In the genomic region with DNA sequence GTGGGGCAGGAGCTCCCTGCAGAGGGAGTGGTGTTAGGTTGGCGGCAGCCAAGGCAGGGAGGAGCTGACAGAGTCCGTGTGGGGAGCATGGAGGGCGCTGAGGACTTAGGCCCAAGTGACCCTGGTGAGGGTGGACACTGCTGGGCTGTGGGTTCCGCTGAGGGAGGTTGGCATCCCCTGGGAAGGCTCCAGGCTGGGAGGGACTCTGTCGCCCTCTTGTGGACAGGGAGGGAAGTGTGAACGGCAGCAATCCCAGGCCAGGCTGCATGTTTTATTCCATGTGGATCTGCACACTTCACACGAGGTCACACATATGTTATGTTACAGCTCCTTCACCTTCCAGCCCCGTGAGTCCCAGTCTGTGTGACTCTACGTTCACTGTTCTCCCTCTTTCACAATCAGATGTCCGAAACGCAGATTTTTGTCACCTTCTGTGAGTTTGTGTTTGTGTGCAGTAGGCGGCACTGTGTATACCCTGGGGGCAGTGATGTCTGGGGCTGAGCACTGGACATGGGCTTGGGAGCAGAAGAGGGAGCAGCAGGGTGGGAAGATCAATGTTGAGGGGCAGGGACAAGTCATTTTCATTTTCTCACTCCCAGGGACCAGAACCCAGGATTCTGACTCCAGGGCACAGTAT, we compare ENCODE assay signal across 11 cellular contexts. TPM values are rescaled to one million over a fixed set of nuclear protein-coding genes. Genes with fewer than 3 reads are reported as not detected.
DNase-seq lines count a peak whose midpoint lies in the region; ATAC-seq and TF ChIP-seq lines count a peak whose summit lies in the region.
"Not testable (repeated sequence)": the region's sequence is repeated elsewhere in the genome, so short reads cannot be mapped to it uniquely, and the experiment has no call there.
"Had no signal": no experiment of that assay in that cellular context is flagged by ENCODE, and none has a peak within 500 bp of the region (broad histone marks: within the 10 kb centered on the region; RNA-seq: fewer than 3 reads in every experiment).

No MANE protein-coding gene starts in this region.

- TF ChIP-seq POLR2A in testis (IDR thresholded peaks at IDR 0.05): not testable (repeated sequence)

- in situ Hi-C loops in astrocyte of the spinal cord (cut with HindIII; ENCODE audit: low sequenced_read_pairs): not testable (repeated sequence)

- H3K9me2 ChIP-seq in OCI-LY7 (ENCODE audit: insufficient read depth, low read length): not testable (repeated sequence)

- not testable (repeated sequence) for H3K27ac ChIP-seq in DND-41 (ENCODE audit: low read length); OCI-LY7 (ENCODE audit: low read depth, low read length, poor library complexity, severe bottlenecking); testis

- BruUV-seq in OCI-LY7 (replicated peaks; lab: Mats Ljungman, UMichigan): not testable (repeated sequence)

- not testable (repeated sequence) for H3K27ac Mint-ChIP-seq in activated CD4-positive, alpha-beta T cell treated with anti-CD3 and anti-CD28 coated beads, Interleukin-2, amount 10 ng/mL, durations not matched to agents 7 days and 5 days; nephron progenitor cell

- H3K9ac ChIP-seq in DND-41 (ENCODE audit: low read depth, low read length): not testable (repeated sequence)

- not testable (repeated sequence) for ATAC-seq in DND-41 (ENCODE audit: insufficient read depth, low read depth)

- H3K36me3 ChIP-seq in DND-41 (ENCODE audit: insufficient read depth, low read length); OCI-LY7 (ENCODE audit: insufficient read depth, low read length); testis (ENCODE audit: low read depth, missing control alignments): not testable (repeated sequence)

- POLR2A ChIA-PET in OCI-LY7 (lab: Charles Lee); activated CD4-positive, alpha-beta T cell treated with anti-CD3 and anti-CD28 coated beads, Interleukin-2, amount 10 ng/mL, durations not matched to agents 7 days and 5 days (lab: Charles Lee): not testable (repeated sequence)

- H3K4me3 Mint-ChIP-seq in activated CD4-positive, alpha-beta T cell treated with anti-CD3 and anti-CD28 coated beads, Interleukin-2, amount 10 ng/mL, durations not matched to agents 7 days and 5 days; nephron progenitor cell: not testable (repeated sequence)

- H4K20me1 ChIP-seq in DND-41 (ENCODE audit: insufficient read depth, low read length); OCI-LY7 (ENCODE audit: insufficient read depth, low read length): not testable (repeated sequence)

- not testable (repeated sequence) for H3K4me2 ChIP-seq in DND-41 (ENCODE audit: insufficient read depth, low read length); OCI-LY7 (ENCODE audit: low read length)

- CTCF ChIA-PET in OCI-LY7 (lab: Charles Lee; ENCODE audit: unreplicated experiment); activated CD4-positive, alpha-beta T cell treated with anti-CD3 and anti-CD28 coated beads, Interleukin-2, amount 10 ng/mL, durations not matched to agents 7 days and 5 days (lab: Charles Lee): not testable (repeated sequence)

- not testable (repeated sequence) for H3K4me3 ChIP-seq in DND-41 (ENCODE audit: low read depth in 1 of 2, low read length in 2 of 2); OCI-LY7 (ENCODE audit: low read depth, low read length, poor library complexity, severe bottlenecking); astrocyte of the spinal cord (ENCODE audit: low read depth, low read length); testis

- H3K79me2 ChIP-seq in DND-41 (ENCODE audit: insufficient read depth, low read length); OCI-LY7 (ENCODE audit: insufficient read depth, low read depth, low read length): not testable (repeated sequence)

- H3K27me3 Mint-ChIP-seq in activated CD4-positive, alpha-beta T cell treated with anti-CD3 and anti-CD28 coated beads, Interleukin-2, amount 10 ng/mL, durations not matched to agents 7 days and 5 days; nephron progenitor cell (ENCODE audit: low read depth, poor library complexity): not testable (repeated sequence)

- not testable (repeated sequence) for H3K27me3 ChIP-seq in DND-41 (ENCODE audit: insufficient read depth, low read length, poor library complexity); testis

- WGBS in testis, 2 donors: 47 to 54% methylated on average over 12 of the region's 12 CpGs

- H2AFZ ChIP-seq in DND-41 (ENCODE audit: low read depth, low read length); OCI-LY7 (ENCODE audit: low read length): not testable (repeated sequence)

- TF ChIP-seq CTCF in DND-41 (IDR thresholded peaks at IDR 0.05; ENCODE audit: borderline replicate concordance, extremely low read depth, low read length, poor library complexity, severe bottlenecking) (peak; percentile 57), OCI-LY7 (conservative IDR thresholded peaks at IDR 0.05; ENCODE audit: low read length) (peak; percentile 65), astrocyte of the spinal cord (IDR thresholded peaks at IDR 0.05; ENCODE audit: low read depth, low read length) (peak; percentile 49), testis (IDR thresholded peaks at IDR 0.05) (peak in 2 of 3 experiments; percentile 23 to 42)
- TF ChIP-seq CTCF in nephron progenitor cell (IDR thresholded peaks at IDR 0.05): not testable (repeated sequence)

- intact Hi-C loops in OCI-LY7 (cut with micrococcal nuclease; ENCODE audit: unreplicated experiment); testis (cut with DNase I; ENCODE audit: low total_unique reads): not testable (repeated sequence)

- not testable (repeated sequence) for H3K9me3 Mint-ChIP-seq in activated CD4-positive, alpha-beta T cell treated with anti-CD3 and anti-CD28 coated beads, Interleukin-2, amount 10 ng/mL, durations not matched to agents 7 days and 5 days
- H3K9me3 Mint-ChIP-seq in nephron progenitor cell: peaks cover 88% of the 10 kb centered on the region

- H3K9me3 ChIP-seq in DND-41 (ENCODE audit: insufficient read depth, low read length, severe bottlenecking); OCI-LY7 (ENCODE audit: low read length); testis: not testable (repeated sequence)

- H3K4me1 Mint-ChIP-seq in activated CD4-positive, alpha-beta T cell treated with anti-CD3 and anti-CD28 coated beads, Interleukin-2, amount 10 ng/mL, durations not matched to agents 7 days and 5 days; nephron progenitor cell: not testable (repeated sequence)

- DNase-seq in DND-41 (peak; percentile 42), HT-29 (ENCODE audit: low spot score) (peak; percentile 40), OCI-LY7 (ENCODE audit: low spot score) (peak; percentile 12), fibroblast of the conjunctiva (ENCODE audit: low read depth) (peak; percentile 0), nephron progenitor cell (peak; percentile 4), testis (peak; percentile 42)
- DNase-seq in activated CD4-positive, alpha-beta T cell treated with anti-CD3 and anti-CD28 coated beads, Interleukin-2, amount 10 ng/mL, durations not matched to agents 7 days and 5 days: peak; percentile 19
- not testable (repeated sequence) for DNase-seq in astrocyte of the spinal cord (ENCODE audit: low read depth, low spot score)

- H3K4me1 ChIP-seq in DND-41 (ENCODE audit: insufficient read depth, low read length); OCI-LY7 (ENCODE audit: insufficient read depth, low read length, poor library complexity, severe bottlenecking); testis: not testable (repeated sequence)

- H3K36me3 Mint-ChIP-seq in activated CD4-positive, alpha-beta T cell treated with anti-CD3 and anti-CD28 coated beads, Interleukin-2, amount 10 ng/mL, durations not matched to agents 7 days and 5 days (ENCODE audit: low read depth); nephron progenitor cell (ENCODE audit: low read depth): not testable (repeated sequence)

RNA-seq across cellular contexts. Expression of a gene that starts 1.8 kb away (rescaled TPM):
- not detected in 2 replicates for total RNA-seq in HT-29 (2014; rRNA removed; shearing (Covaris generic))
- not detected in 2 replicates for total RNA-seq in OCI-LY7 (2014; rRNA removed; shearing (Covaris generic))
- not detected in 2 replicates for total RNA-seq in OCI-LY7 (2022)
- not detected for total RNA-seq in activated CD4-positive, alpha-beta T cell treated with anti-CD3 and anti-CD28 coated beads, Interleukin-2, amount 10 ng/mL, durations not matched to agents 7 days and 5 days
- total RNA-seq in testis: not detected
- polyA plus RNA-seq in testis (ENCODE audit: insufficient read depth, low read depth, low replicate concordance): not detected
- total RNA-seq: cardiac septum, right cardiac atrium, thyroid gland had no signal
- polyA plus RNA-seq: right cardiac atrium had no signal

RNA-seq across cellular contexts. Expression of a gene that starts 58.0 kb away (rescaled TPM):
- not detected in 2 replicates for total RNA-seq in HT-29 (2014; rRNA removed; shearing (Covaris generic))
- total RNA-seq in OCI-LY7 (2014; rRNA removed; shearing (Covaris generic)): not detected in 2 replicates
- total RNA-seq in OCI-LY7 (2022) (not detected in 2 replicates), testis (not detected)
- not detected for total RNA-seq in activated CD4-positive, alpha-beta T cell treated with anti-CD3 and anti-CD28 coated beads, Interleukin-2, amount 10 ng/mL, durations not matched to agents 7 days and 5 days
- polyA plus RNA-seq in testis (ENCODE audit: insufficient read depth, low read depth, low replicate concordance): not detected
- total RNA-seq: cardiac septum, right cardiac atrium, thyroid gland had no signal
- polyA plus RNA-seq: right cardiac atrium had no signal
